8 cellular contexts compared by ENCODE assay signal in the genomic region with DNA sequence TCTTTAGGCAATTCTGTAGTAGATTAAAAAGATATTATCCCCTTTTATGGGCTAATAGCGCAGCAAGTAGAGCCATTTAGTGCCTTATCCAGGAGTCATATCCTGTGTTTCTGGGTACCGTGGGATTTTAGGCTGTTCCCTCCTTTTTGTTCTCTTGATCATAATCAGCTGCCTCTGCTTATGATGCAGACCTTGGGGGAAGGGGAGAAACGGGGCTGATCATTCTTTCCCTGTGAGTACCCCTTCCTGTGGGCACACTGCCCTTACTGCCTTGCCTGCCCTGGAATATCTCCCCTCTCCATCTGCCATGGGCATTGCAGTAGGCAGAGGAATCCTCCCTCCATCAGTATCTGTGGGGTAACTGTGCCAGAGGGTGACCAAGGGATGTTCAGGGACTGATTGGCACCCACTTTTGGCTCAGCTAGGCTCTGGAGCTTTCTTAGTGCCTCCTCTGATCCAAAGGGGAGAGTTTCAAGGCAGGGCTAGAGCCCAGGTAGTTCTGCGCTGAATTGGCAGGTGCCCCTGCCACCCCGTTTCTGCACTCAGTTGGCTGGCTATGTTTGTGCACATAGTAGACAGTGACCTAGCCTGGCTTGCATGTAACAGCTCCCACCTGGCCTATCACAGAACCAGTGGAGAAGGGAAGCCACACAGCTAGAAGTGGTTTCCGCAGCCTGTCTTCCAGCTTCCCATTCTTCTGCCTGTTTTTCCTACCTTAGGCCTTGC.
A peak's percentile ranks its signal among the peaks of the same experiment; 100 is the strongest.
DNase-seq lines count a peak whose midpoint lies in the region; ATAC-seq and TF ChIP-seq lines count a peak whose summit lies in the region.

No MANE protein-coding gene starts in this region.

- no peak overlapping the region for H3K9ac ChIP-seq in Karpas-422 (ENCODE audit: low read length)

- no peak overlapping the region for H3K4me3 Mint-ChIP-seq in osteocyte (ENCODE audit: unreplicated experiment)

- DNase-seq in EL (peak; percentile 91), Karpas-422 (peak; percentile 24), choroid plexus epithelial cell (ENCODE audit: low read depth) (peak; percentile 28), osteocyte (ENCODE audit: extremely low spot score, unreplicated experiment) (no peak), NCI-H1694 (lab: John Stamatoyannopoulos, UW) (no peak), GM10248 (ENCODE audit: extremely low spot score) (no peak), mucosa of gallbladder (ENCODE audit: low spot score) (no peak)

- no peaks in the 10 kb centered on the region for H3K79me2 ChIP-seq in Karpas-422 (ENCODE audit: low read length)

- TF ChIP-seq CTCF in choroid plexus epithelial cell (conservative IDR thresholded peaks at IDR 0.05; ENCODE audit: low read depth, low read length), result no peak
- TF ChIP-seq CTCF in osteocyte (IDR thresholded peaks at IDR 0.05), result no peak
- TF ChIP-seq CTCF in GM10248 (IDR thresholded peaks at IDR 0.05; ENCODE audit: control extremely low read depth, extremely low read depth, low read depth, missing control alignments), result no peak

- H3K4me1 Mint-ChIP-seq in osteocyte (ENCODE audit: unreplicated experiment), result peaks cover 39% of the 10 kb centered on the region

- peak overlapping the region; percentile 74 for H3K27ac Mint-ChIP-seq in osteocyte (ENCODE audit: unreplicated experiment)

- H3K9me2 ChIP-seq in Karpas-422 (replicated peaks; ENCODE audit: insufficient read depth, low read length), result no peaks in the 10 kb centered on the region

- H3K9me3 ChIP-seq in Karpas-422 (ENCODE audit: low read length), result no peaks in the 10 kb centered on the region

- H3K4me1 ChIP-seq in Karpas-422 (ENCODE audit: low read length), result no peaks in the 10 kb centered on the region

- POLR2A ChIA-PET in GM10248 (lab: Yijun Ruan, JAX), result no interaction called here

- H3K27me3 ChIP-seq in Karpas-422 (ENCODE audit: low read length), result no peaks in the 10 kb centered on the region

- no peaks in the 10 kb centered on the region for H4K20me1 ChIP-seq in Karpas-422 (ENCODE audit: insufficient read depth, low read depth, low read length)

- no peaks in the 10 kb centered on the region for H3K27me3 Mint-ChIP-seq in osteocyte (ENCODE audit: unreplicated experiment)

- no peak overlapping the region for H3K4me3 ChIP-seq in Karpas-422 (ENCODE audit: low read length)
- no peak overlapping the region for H3K4me3 ChIP-seq in choroid plexus epithelial cell (ENCODE audit: low read depth, low read length)

- no peaks in the 10 kb centered on the region for H3K36me3 ChIP-seq in Karpas-422 (ENCODE audit: insufficient read depth, low read length)

- H3K4me2 ChIP-seq in Karpas-422 (ENCODE audit: low read depth, low read length, poor library complexity, severe bottlenecking), result no peak overlapping the region

- no peaks in the 10 kb centered on the region for H3K9me3 Mint-ChIP-seq in osteocyte (ENCODE audit: unreplicated experiment)

- no peak overlapping the region for H2AFZ ChIP-seq in Karpas-422 (ENCODE audit: low read length)

- peaks cover 6% of the 10 kb centered on the region for H3K36me3 Mint-ChIP-seq in osteocyte (ENCODE audit: unreplicated experiment)

- no peak overlapping the region for H3K27ac ChIP-seq in Karpas-422 (ENCODE audit: low read length)

- CTCF ChIA-PET in GM10248 (lab: Yijun Ruan, JAX), result interaction anchor here (1.2 to 2.0 kb wide), 3 partner anchors 10 to 245 kb away, joined by 3 to 6 read pairs (median 4); no protein-coding TSS in a partner anchor

- no peak for ATAC-seq in HG03442 (IDR thresholded peaks at IDR 0.05; ENCODE audit: unreplicated experiment)

Comparison
In these comparisons a context has a peak if more than half of its experiments do, and no peak if none do; other contexts are left out.
1. DNase-seq: peak in EL (single experiment), Karpas-422 (single experiment) and choroid plexus epithelial cell (single experiment); none in osteocyte (single experiment), NCI-H1694 (single experiment), GM10248 (single experiment) and mucosa of gallbladder (single experiment).